ENCODE assay signal across 11 cellular contexts in the genomic region with DNA sequence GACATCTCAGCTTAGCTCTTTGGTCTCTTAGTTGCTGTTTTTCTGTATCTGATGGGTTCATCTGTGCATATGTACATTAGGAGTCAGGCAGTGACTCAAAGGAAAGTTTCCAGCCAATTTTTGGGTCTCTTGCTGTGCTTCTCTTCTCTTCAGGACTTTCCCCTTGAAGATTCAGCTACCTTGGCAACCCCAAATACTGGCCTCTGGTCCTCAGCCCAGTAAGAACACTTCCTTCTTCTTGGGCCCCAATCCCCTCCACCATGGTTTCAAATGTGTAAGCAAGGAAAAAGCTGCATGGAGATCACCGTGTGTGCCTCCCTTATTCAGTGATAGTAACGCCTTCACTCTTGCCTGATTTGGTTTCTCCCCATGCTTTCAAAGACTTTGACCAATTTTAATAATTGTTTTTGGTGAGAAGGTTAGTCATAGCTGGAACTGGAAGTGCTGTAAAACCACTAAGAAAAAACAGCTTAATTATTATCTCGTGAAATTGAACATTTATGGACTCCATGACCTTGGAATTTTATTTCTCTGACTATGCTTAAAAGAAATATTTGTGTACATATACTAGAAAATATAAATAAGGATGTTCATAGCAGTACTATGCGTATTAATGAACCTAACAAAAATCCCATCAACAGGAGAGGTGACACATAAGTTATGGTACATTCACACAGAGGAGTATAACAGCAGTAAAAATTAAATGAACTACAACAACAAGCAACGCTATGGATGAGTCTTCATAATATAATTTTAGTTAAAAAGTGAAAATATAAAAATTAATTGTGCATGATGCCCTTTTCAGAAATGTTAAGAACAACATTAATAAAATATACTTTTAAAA.
DNase-seq lines count a peak whose midpoint lies in the region; ATAC-seq and TF ChIP-seq lines count a peak whose summit lies in the region.
"Had no signal": no experiment of that assay in that cellular context is flagged by ENCODE, and none has a peak within 500 bp of the region (broad histone marks: within the 10 kb centered on the region; RNA-seq: fewer than 3 reads in every experiment).

No MANE protein-coding gene starts in this region.

- peak overlapping the region; percentile 90 for H3K27ac Mint-ChIP-seq in activated CD4-positive, alpha-beta T cell treated with anti-CD3 and anti-CD28 coated beads, Interleukin-2, amount 10 ng/mL, durations not matched to agents 24 days and 14 days
- H3K27ac Mint-ChIP-seq in activated CD4-positive, alpha-beta T cell treated with anti-CD3 and anti-CD28 coated beads, Interleukin-2, amount 10 ng/mL, durations not matched to agents 7 days and 5 days = no peak overlapping the region
- no peak overlapping the region for H3K27ac Mint-ChIP-seq in endodermal cell

- TF ChIP-seq CTCF in neutrophil (IDR thresholded peaks at IDR 0.05) (no peak), endodermal cell (conservative IDR thresholded peaks at IDR 0.05) (no peak)

- no peak overlapping the region for H3K4me3 Mint-ChIP-seq in activated CD4-positive, alpha-beta T cell treated with anti-CD3 and anti-CD28 coated beads, Interleukin-2, amount 10 ng/mL, durations not matched to agents 24 days and 14 days
- H3K4me3 Mint-ChIP-seq in activated CD4-positive, alpha-beta T cell treated with anti-CD3 and anti-CD28 coated beads, Interleukin-2, amount 10 ng/mL, durations not matched to agents 7 days and 5 days = no peak overlapping the region
- no peak overlapping the region for H3K4me3 Mint-ChIP-seq in endodermal cell

- peak; percentile 72 for ATAC-seq in GM21723 (IDR thresholded peaks at IDR 0.05; ENCODE audit: unreplicated experiment)
- peak; percentile 68 for ATAC-seq in HG03439 (IDR thresholded peaks at IDR 0.05; ENCODE audit: unreplicated experiment)

- H3K4me3 ChIP-seq in neutrophil (ENCODE audit: low read depth in 1 of 2, low read length in 1 of 2) = no peak overlapping the region
- no peak overlapping the region for H3K4me3 ChIP-seq in endodermal cell (ENCODE audit: low read length)

- H3K36me3 Mint-ChIP-seq in activated CD4-positive, alpha-beta T cell treated with anti-CD3 and anti-CD28 coated beads, Interleukin-2, amount 10 ng/mL, durations not matched to agents 24 days and 14 days (ENCODE audit: low read depth) = peaks cover 1% of the 10 kb centered on the region
- peaks cover 5% of the 10 kb centered on the region for H3K36me3 Mint-ChIP-seq in activated CD4-positive, alpha-beta T cell treated with anti-CD3 and anti-CD28 coated beads, Interleukin-2, amount 10 ng/mL, durations not matched to agents 7 days and 5 days (ENCODE audit: low read depth)
- H3K36me3 Mint-ChIP-seq in endodermal cell (ENCODE audit: low read depth) = peaks cover 23% of the 10 kb centered on the region

- peaks cover 24% of the 10 kb centered on the region for H3K4me1 Mint-ChIP-seq in activated CD4-positive, alpha-beta T cell treated with anti-CD3 and anti-CD28 coated beads, Interleukin-2, amount 10 ng/mL, durations not matched to agents 24 days and 14 days
- H3K4me1 Mint-ChIP-seq in activated CD4-positive, alpha-beta T cell treated with anti-CD3 and anti-CD28 coated beads, Interleukin-2, amount 10 ng/mL, durations not matched to agents 7 days and 5 days = peaks cover 10% of the 10 kb centered on the region
- no peaks in the 10 kb centered on the region for H3K4me1 Mint-ChIP-seq in endodermal cell

- H3K27ac ChIP-seq in neutrophil = peak overlapping the region; percentile 33
- H3K27ac ChIP-seq in endodermal cell (ENCODE audit: low read depth, low read length) = no peak overlapping the region

- H3K4me1 ChIP-seq in neutrophil (ENCODE audit: control insufficient read depth in 1 of 2, insufficient read depth in 1 of 2, low read depth in 1 of 2, low read length in 1 of 2) (peaks cover 2% of the 10 kb centered on the region in 2 experiments), endodermal cell (ENCODE audit: control insufficient read depth, insufficient read depth, low read length) (no peaks in the 10 kb centered on the region)

- H3K36me3 ChIP-seq in neutrophil = no peaks in the 10 kb centered on the region
- no peaks in the 10 kb centered on the region for H3K36me3 ChIP-seq in endodermal cell (ENCODE audit: control insufficient read depth, insufficient read depth, low read length)

- intact Hi-C loops in activated CD4-positive, alpha-beta T cell treated with anti-CD3 and anti-CD28 coated beads, Interleukin-2, amount 10 ng/mL, durations not matched to agents 24 days and 14 days (cut with micrococcal nuclease) = loop anchor here (1.0 to 5.0 kb wide), 5 partner anchors 49 to 124 kb away; no protein-coding TSS in a partner anchor

- H3K9me3 ChIP-seq in neutrophil = no peaks in the 10 kb centered on the region
- peaks cover 5% of the 10 kb centered on the region for H3K9me3 ChIP-seq in endodermal cell (ENCODE audit: control insufficient read depth, low read length)

- WGBS in endodermal cell (ENCODE audit: insufficient coverage in 1 of 2, insufficient read length in 1 of 2), 2 experiments = 79% methylated on average over 3 of the region's 5 CpGs; no CpG with 5 or more reads in 1 of the 2 experiments

- no peak for DNase-seq in activated CD4-positive, alpha-beta T cell treated with anti-CD3 and anti-CD28 coated beads, Interleukin-2, amount 10 ng/mL, durations not matched to agents 24 days and 14 days
- no peak for DNase-seq in activated CD4-positive, alpha-beta T cell treated with anti-CD3 and anti-CD28 coated beads, Interleukin-2, amount 10 ng/mL, durations not matched to agents 7 days and 5 days
- no peak for DNase-seq in cerebellum (ENCODE audit: low spot score)
- DNase-seq in activated gamma-delta T cell treated with Interleukin-2 at 50 U/mL for 16 hours = no peak
- no peak for DNase-seq in endodermal cell
- DNase-seq: GOT3, NCI-H187 treated with DMSO at 0.1 percent for 48 hours, SW 1271 had no signal

- CTCF ChIA-PET in activated CD4-positive, alpha-beta T cell treated with anti-CD3 and anti-CD28 coated beads, Interleukin-2, amount 10 ng/mL, durations not matched to agents 7 days and 5 days (lab: Charles Lee) = interaction anchor here (0.6 to 2.3 kb wide), 4 partner anchors 8 to 391 kb away, joined by 3 to 10 read pairs (median 3); no protein-coding TSS in a partner anchor

- H3K27me3 Mint-ChIP-seq in activated CD4-positive, alpha-beta T cell treated with anti-CD3 and anti-CD28 coated beads, Interleukin-2, amount 10 ng/mL, durations not matched to agents 24 days and 14 days = no peaks in the 10 kb centered on the region
- no peaks in the 10 kb centered on the region for H3K27me3 Mint-ChIP-seq in activated CD4-positive, alpha-beta T cell treated with anti-CD3 and anti-CD28 coated beads, Interleukin-2, amount 10 ng/mL, durations not matched to agents 7 days and 5 days
- no peaks in the 10 kb centered on the region for H3K27me3 Mint-ChIP-seq in endodermal cell (ENCODE audit: insufficient read depth)

- H3K9ac ChIP-seq in endodermal cell (ENCODE audit: extremely low read depth, low read length, poor library complexity, severe bottlenecking) = no peak overlapping the region

- POLR2A ChIA-PET in activated CD4-positive, alpha-beta T cell treated with anti-CD3 and anti-CD28 coated beads, Interleukin-2, amount 10 ng/mL, durations not matched to agents 7 days and 5 days (lab: Charles Lee) = interaction anchor here (0.6 kb wide), 1 partner anchor 125 kb away, joined by 5 read pairs; no protein-coding TSS in a partner anchor

- H3K27me3 ChIP-seq in neutrophil (no peaks in the 10 kb centered on the region), endodermal cell (ENCODE audit: control insufficient read depth, insufficient read depth, low read length, poor library complexity, severe bottlenecking) (no peaks in the 10 kb centered on the region)

- peaks cover 8% of the 10 kb centered on the region for H3K9me3 Mint-ChIP-seq in activated CD4-positive, alpha-beta T cell treated with anti-CD3 and anti-CD28 coated beads, Interleukin-2, amount 10 ng/mL, durations not matched to agents 24 days and 14 days
- peaks cover 4% of the 10 kb centered on the region for H3K9me3 Mint-ChIP-seq in activated CD4-positive, alpha-beta T cell treated with anti-CD3 and anti-CD28 coated beads, Interleukin-2, amount 10 ng/mL, durations not matched to agents 7 days and 5 days
- H3K9me3 Mint-ChIP-seq in endodermal cell = peaks cover 6% of the 10 kb centered on the region
